ENCODE assay signal across 24 cellular contexts in the genomic region with DNA sequence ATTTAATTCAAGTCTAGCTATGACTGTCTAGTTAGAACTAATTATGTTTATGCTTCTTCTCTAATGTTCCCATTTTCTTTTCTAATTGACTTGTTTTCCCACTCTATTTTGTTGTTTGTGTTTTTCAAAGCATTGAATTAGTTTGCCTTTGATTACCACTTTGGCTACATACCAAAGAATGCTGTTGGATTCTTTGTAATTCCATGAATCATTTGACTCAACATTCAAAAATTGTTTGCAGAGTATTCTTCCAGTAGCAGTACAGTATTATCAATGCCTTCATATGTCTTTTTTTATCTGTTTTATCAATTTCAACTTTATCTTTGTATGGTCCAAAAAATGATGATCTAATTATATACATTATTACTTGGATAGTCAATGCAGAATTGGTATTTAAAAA.
"Had no signal": no experiment of that assay in that cellular context is flagged by ENCODE, and none has a peak within 500 bp of the region (broad histone marks: within the 10 kb centered on the region; RNA-seq: fewer than 3 reads in every experiment).

No MANE protein-coding gene starts in this region.

- H3K9me3 Mint-ChIP-seq: effector memory CD8-positive, alpha-beta T cell; memory B cell; mesothelial cell of epicardium; natural killer cell treated with Interleukin-12 subunit alpha and Interleukin-12 subunit beta and Interleukin-15 and Interleukin-18, amount 100 ng/mL, for 72 hours; neural progenitor cell; stimulated activated effector memory CD8-positive, alpha-beta T cell treated with anti-CD3 and anti-CD28 coated beads, Interleukin-12 subunit alpha, Interleukin-12 subunit beta, amount 100 ng/mL, for 72 hours; stimulated activated naive CD8-positive, alpha-beta T cell treated with anti-CD3 and anti-CD28 coated beads, Interleukin-15, Interleukin-2, amounts not matched to agents 100 ng/mL and 50 ng/mL, for 24 hours had no signal

- H3K9ac ChIP-seq: neural progenitor cell had no signal

- H3K27ac ChIP-seq: epithelial cell of prostate, esophagus muscularis mucosa, heart right ventricle, left ventricle myocardium inferior, lower lobe of right lung, neural progenitor cell, pancreas, testis, tibial nerve, upper lobe of right lung, vagina had no signal

- H3K9me3 ChIP-seq: esophagus muscularis mucosa, heart right ventricle, left ventricle myocardium inferior, lower lobe of right lung, pancreas, testis, tibial nerve, upper lobe of right lung, vagina had no signal

- H3K27me3 ChIP-seq: esophagus muscularis mucosa, heart right ventricle, neural progenitor cell, pancreas, testis, tibial nerve, upper lobe of right lung, vagina had no signal

- H3K4me2 ChIP-seq: neural progenitor cell had no signal

- H3K4me3 ChIP-seq: esophagus muscularis mucosa, heart right ventricle, left ventricle myocardium inferior, lower lobe of right lung, neural progenitor cell, pancreas, testis, tibial nerve, upper lobe of right lung, vagina had no signal

- H3K27me3 Mint-ChIP-seq: effector memory CD8-positive, alpha-beta T cell; memory B cell; natural killer cell treated with Interleukin-12 subunit alpha and Interleukin-12 subunit beta and Interleukin-15 and Interleukin-18, amount 100 ng/mL, for 72 hours; progenitor cell of endocrine pancreas; stimulated activated naive CD8-positive, alpha-beta T cell treated with anti-CD3 and anti-CD28 coated beads, Interleukin-15, Interleukin-2, amounts not matched to agents 100 ng/mL and 50 ng/mL, for 24 hours had no signal

- H3K36me3 ChIP-seq: lower lobe of right lung, neural progenitor cell, pancreas, upper lobe of right lung, vagina had no signal

- H3K4me3 Mint-ChIP-seq: effector memory CD8-positive, alpha-beta T cell; memory B cell; mesothelial cell of epicardium; natural killer cell treated with Interleukin-12 subunit alpha and Interleukin-12 subunit beta and Interleukin-15 and Interleukin-18, amount 100 ng/mL, for 72 hours; neural progenitor cell; stimulated activated effector memory CD8-positive, alpha-beta T cell treated with anti-CD3 and anti-CD28 coated beads, Interleukin-12 subunit alpha, Interleukin-12 subunit beta, amount 100 ng/mL, for 72 hours; stimulated activated naive CD8-positive, alpha-beta T cell treated with anti-CD3 and anti-CD28 coated beads, Interleukin-15, Interleukin-2, amounts not matched to agents 100 ng/mL and 50 ng/mL, for 24 hours had no signal

- H3K36me3 Mint-ChIP-seq: natural killer cell treated with Interleukin-12 subunit alpha and Interleukin-12 subunit beta and Interleukin-15 and Interleukin-18, amount 100 ng/mL, for 72 hours; stimulated activated effector memory CD8-positive, alpha-beta T cell treated with anti-CD3 and anti-CD28 coated beads, Interleukin-12 subunit alpha, Interleukin-12 subunit beta, amount 100 ng/mL, for 72 hours had no signal

- H2AFZ ChIP-seq: neural progenitor cell had no signal

- H3K4me1 ChIP-seq: left ventricle myocardium inferior, lower lobe of right lung, testis, upper lobe of right lung, vagina had no signal

- DNase-seq: effector memory CD8-positive, alpha-beta T cell; foreskin melanocyte; heart right ventricle; hypothalamus; left ventricle myocardium inferior; lower lobe of right lung; nucleus accumbens; pancreas; right cardiac atrium; stimulated activated CD4-positive, alpha-beta T cell treated with anti-CD3 and anti-CD28 coated beads, Interleukin-4, amount 100 ng/mL, for 1 hour; stimulated activated CD8-positive, alpha-beta memory T cell treated with anti-CD3 and anti-CD28 coated beads, Interleukin-4, amount 100 ng/mL, for 48 hours; testis; upper lobe of right lung had no signal

- H3K27ac Mint-ChIP-seq: effector memory CD8-positive, alpha-beta T cell; memory B cell; mesothelial cell of epicardium; natural killer cell treated with Interleukin-12 subunit alpha and Interleukin-12 subunit beta and Interleukin-15 and Interleukin-18, amount 100 ng/mL, for 72 hours; neural progenitor cell; progenitor cell of endocrine pancreas; stimulated activated effector memory CD8-positive, alpha-beta T cell treated with anti-CD3 and anti-CD28 coated beads, Interleukin-12 subunit alpha, Interleukin-12 subunit beta, amount 100 ng/mL, for 72 hours; stimulated activated naive CD8-positive, alpha-beta T cell treated with anti-CD3 and anti-CD28 coated beads, Interleukin-15, Interleukin-2, amounts not matched to agents 100 ng/mL and 50 ng/mL, for 24 hours had no signal

- H3K4me1 Mint-ChIP-seq: stimulated activated effector memory CD8-positive, alpha-beta T cell treated with anti-CD3 and anti-CD28 coated beads, Interleukin-12 subunit alpha, Interleukin-12 subunit beta, amount 100 ng/mL, for 72 hours had no signal

- ATAC-seq: effector memory CD8-positive, alpha-beta T cell; heart right ventricle; lower lobe of right lung; natural killer cell treated with Interleukin-12 subunit alpha and Interleukin-12 subunit beta and Interleukin-15 and Interleukin-18, amount 100 ng/mL, for 72 hours; pancreas; right cardiac atrium; stimulated activated effector memory CD8-positive, alpha-beta T cell treated with anti-CD3 and anti-CD28 coated beads, Interleukin-12 subunit alpha, Interleukin-12 subunit beta, amount 100 ng/mL, for 72 hours; upper lobe of right lung had no signal
